Comparison of ENCODE assay signal across 9 cellular contexts in the genomic region with DNA sequence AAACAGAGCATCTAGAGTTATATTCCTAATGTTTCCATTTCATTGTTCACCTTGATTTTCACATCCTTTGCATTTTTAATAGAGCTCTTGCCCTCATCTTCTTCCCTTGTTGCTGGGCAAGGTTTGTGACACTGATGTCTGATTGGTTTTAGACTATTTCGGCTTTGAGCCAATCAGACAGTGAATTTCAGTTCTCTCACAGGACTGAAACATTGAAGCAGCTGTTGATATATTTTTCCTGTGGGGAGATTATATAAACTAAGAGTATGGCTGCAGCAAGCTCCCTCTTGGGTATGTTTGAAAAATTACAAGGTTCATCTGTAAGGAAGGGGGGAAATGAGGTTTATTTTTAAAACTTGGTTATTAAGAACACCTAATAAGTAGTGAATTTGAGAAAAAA. TPM values are rescaled to one million over a fixed set of nuclear protein-coding genes. Genes with fewer than 3 reads are reported as not detected.
DNase-seq lines count a peak whose midpoint lies in the region; ATAC-seq, FAIRE-seq and TF ChIP-seq lines count a peak whose summit lies in the region.
"Had no signal": no experiment of that assay in that cellular context is flagged by ENCODE, and none has a peak within 500 bp of the region (broad histone marks: within the 10 kb centered on the region; RNA-seq: fewer than 3 reads in every experiment).

No MANE protein-coding gene starts in this region.

- H3K79me2 ChIP-seq in endothelial cell of umbilical vein (ENCODE audit: control insufficient read depth, insufficient read depth, low read length): peaks cover 59% of the 10 kb centered on the region

- intact Hi-C loops in endothelial cell of umbilical vein (cut with micrococcal nuclease): loop anchor here (2.0 kb wide), 2 partner anchors 14 to 32 kb away; no protein-coding TSS in a partner anchor

- H3K4me2 ChIP-seq in endothelial cell of umbilical vein (ENCODE audit: insufficient read depth, low read length): peak overlapping the region; percentile 21

- peaks cover 2% of the 10 kb centered on the region for H3K9me1 ChIP-seq in endothelial cell of umbilical vein (replicated peaks; ENCODE audit: control insufficient read depth, extremely low read depth, insufficient read depth, low read length)

- H4K20me1 ChIP-seq in endothelial cell of umbilical vein (replicated peaks; ENCODE audit: control insufficient read depth, extremely low read depth, insufficient read depth, low read length): no peaks in the 10 kb centered on the region

- H2AFZ ChIP-seq in endothelial cell of umbilical vein (ENCODE audit: low read depth, low read length): no peak overlapping the region

- DNase-seq in CD1c-positive myeloid dendritic cell (ENCODE audit: extremely low spot score) (peak; percentile 63), HS-5 (ENCODE audit: low read depth) (peak; percentile 48), endothelial cell of umbilical vein (ENCODE audit: low read depth, low spot score) (peak; percentile 96), NK-92 (lab: John Stamatoyannopoulos, UW; ENCODE audit: unreplicated experiment) (no peak), OCI-M2 (lab: John Stamatoyannopoulos, UW; ENCODE audit: unreplicated experiment) (no peak)
- DNase-seq in naive thymus-derived CD8-positive, alpha-beta T cell: peak in 7 of 10 donors; percentile 41 to 81 (median 61)

- peaks cover 0 to 17% (median 2%) of the 10 kb centered on the region in 9 donors for H3K9me3 Mint-ChIP-seq in naive thymus-derived CD8-positive, alpha-beta T cell

- no peaks in the 10 kb centered on the region for H3K27me3 ChIP-seq in endothelial cell of umbilical vein (ENCODE audit: control insufficient read depth in 2 of 2, insufficient read depth in 2 of 2, low read length in 2 of 2)

- CTCF ChIA-PET in endothelial cell of umbilical vein (lab: Charles Lee): interaction anchor here (0.6 to 3.5 kb wide), 19 partner anchors 8 to 177 kb away, joined by 3 to 142 read pairs (median 7); a partner anchor contains a TSS

- H3K27ac Mint-ChIP-seq in naive thymus-derived CD8-positive, alpha-beta T cell: peak overlapping the region; percentile 12 to 92 (median 82)

- no peak overlapping the region for H3K4me3 ChIP-seq in endothelial cell of umbilical vein (replicated peaks in 1 of 3; ENCODE audit: insufficient read depth in 1 of 3, low read depth in 1 of 3, low read length in 3 of 3)
- H3K4me3 ChIP-seq: lung had no signal

- peaks cover 45% of the 10 kb centered on the region for H3K4me1 ChIP-seq in endothelial cell of umbilical vein (ENCODE audit: control insufficient read depth, extremely low read depth, insufficient read depth, low read length)

- H3K9ac ChIP-seq in endothelial cell of umbilical vein (replicated peaks; ENCODE audit: extremely low read depth, insufficient read depth, low read length): no peak overlapping the region

- BruUV-seq in endothelial cell of umbilical vein (replicated peaks; lab: Mats Ljungman, UMichigan): no TSS peak

- H3K27ac ChIP-seq in endothelial cell of umbilical vein (ENCODE audit: insufficient read depth, low read depth, low read length): peak overlapping the region; percentile 12

- dilution Hi-C loops in endothelial cell of umbilical vein (cut with MboI; ENCODE audit: extremely low pct_ligation_motif_present, low sequenced_read_pairs): no loop called here

- no peaks in the 10 kb centered on the region for H3K36me3 ChIP-seq in endothelial cell of umbilical vein (ENCODE audit: control insufficient read depth in 2 of 2, extremely low read depth in 1 of 2, insufficient read depth in 2 of 2, low read length in 2 of 2)

- H3K9me3 ChIP-seq in endothelial cell of umbilical vein (replicated peaks; ENCODE audit: control insufficient read depth, insufficient read depth, low read length): no peaks in the 10 kb centered on the region

- no peak for TF ChIP-seq POLR2A in endothelial cell of umbilical vein (IDR thresholded peaks at IDR 0.05; ENCODE audit: low read depth, low read length)

- FAIRE-seq in endothelial cell of umbilical vein (lab: Jason Lieb, UNC): no peak

- peak overlapping the region in 9 of 10 donors; percentile 35 to 73 (median 61) for H3K4me3 Mint-ChIP-seq in naive thymus-derived CD8-positive, alpha-beta T cell

- peaks cover 20 to 80% (median 59%) of the 10 kb centered on the region in 4 donors for H3K4me1 Mint-ChIP-seq in naive thymus-derived CD8-positive, alpha-beta T cell

- TF ChIP-seq CTCF in endothelial cell of umbilical vein (IDR thresholded peaks at IDR 0.05; ENCODE audit: extremely low read depth in 1 of 2, insufficient read depth in 1 of 2, low read depth in 1 of 2, low read length in 2 of 2): peak in 1 of 2 donors; percentile 8

- H3K27me3 Mint-ChIP-seq in naive thymus-derived CD8-positive, alpha-beta T cell: no peaks in the 10 kb centered on the region

- peaks cover 14 to 16% (median 16%) of the 10 kb centered on the region in 3 donors for H3K36me3 Mint-ChIP-seq in naive thymus-derived CD8-positive, alpha-beta T cell

- ATAC-seq in SK-N-SH treated with all-trans-retinoic acid at 6 μM for 48 hours (peak; percentile 82), GM19463 (IDR thresholded peaks at IDR 0.05; ENCODE audit: unreplicated experiment) (no peak)
- peak; percentile 54 to 76 for ATAC-seq in naive thymus-derived CD8-positive, alpha-beta T cell

- POLR2A ChIA-PET in endothelial cell of umbilical vein (lab: Charles Lee): interaction anchor here (1.0 to 1.7 kb wide), 4 partner anchors 31 to 160 kb away, joined by 3 to 8 read pairs (median 4); a partner anchor contains a TSS
- POLR2A ChIA-PET in naive thymus-derived CD8-positive, alpha-beta T cell (lab: Charles Lee): interaction anchor here (1.0 to 4.2 kb wide), 8 partner anchors 17 to 357 kb away, joined by 3 to 37 read pairs (median 9); a partner anchor contains a TSS

TF ChIP-seq in SK-N-SH treated with all-trans-retinoic acid at 6 μM for 48 hours, 23 proteins besides CTCF, POLR2A, EP300 and RAD21 (continues in another document):
- TF ChIP-seq, protein P1, sequence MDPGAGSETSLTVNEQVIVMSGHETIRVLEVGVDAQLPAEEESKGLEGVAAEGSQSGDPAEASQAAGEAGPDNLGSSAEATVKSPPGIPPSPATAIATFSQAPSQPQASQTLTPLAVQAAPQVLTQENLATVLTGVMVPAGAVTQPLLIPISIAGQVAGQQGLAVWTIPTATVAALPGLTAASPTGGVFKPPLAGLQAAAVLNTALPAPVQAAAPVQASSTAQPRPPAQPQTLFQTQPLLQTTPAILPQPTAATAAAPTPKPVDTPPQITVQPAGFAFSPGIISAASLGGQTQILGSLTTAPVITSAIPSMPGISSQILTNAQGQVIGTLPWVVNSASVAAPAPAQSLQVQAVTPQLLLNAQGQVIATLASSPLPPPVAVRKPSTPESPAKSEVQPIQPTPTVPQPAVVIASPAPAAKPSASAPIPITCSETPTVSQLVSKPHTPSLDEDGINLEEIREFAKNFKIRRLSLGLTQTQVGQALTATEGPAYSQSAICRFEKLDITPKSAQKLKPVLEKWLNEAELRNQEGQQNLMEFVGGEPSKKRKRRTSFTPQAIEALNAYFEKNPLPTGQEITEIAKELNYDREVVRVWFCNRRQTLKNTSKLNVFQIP (CRISPR knock-in tag; IDR thresholded peaks at IDR 0.05; ENCODE audit: borderline replicate concordance, low read depth): no peak
- TF ChIP-seq GLIS3 (CRISPR knock-in tag; IDR thresholded peaks at IDR 0.05): no peak
- no peak for TF ChIP-seq ZFP3 (CRISPR knock-in tag; IDR thresholded peaks at IDR 0.05)
- TF ChIP-seq CSDC2 (CRISPR knock-in tag; IDR thresholded peaks at IDR 0.05): no peak
- TF ChIP-seq ZNF8 (CRISPR knock-in tag; IDR thresholded peaks at IDR 0.05): no peak
- no peak for TF ChIP-seq BACH2 (CRISPR knock-in tag; IDR thresholded peaks at IDR 0.05; ENCODE audit: borderline replicate concordance)
- TF ChIP-seq TOX (CRISPR knock-in tag; IDR thresholded peaks at IDR 0.05; ENCODE audit: borderline replicate concordance): no peak
- TF ChIP-seq SNAI2 (CRISPR knock-in tag; IDR thresholded peaks at IDR 0.05): no peak
- TF ChIP-seq ARNTL (CRISPR knock-in tag; IDR thresholded peaks at IDR 0.05; ENCODE audit: borderline replicate concordance, low read depth): no peak

TF ChIP-seq in endothelial cell of umbilical vein, 7 proteins besides CTCF, POLR2A, EP300 and RAD21:
- TF ChIP-seq GATA2 (IDR thresholded peaks at IDR 0.05; ENCODE audit: insufficient read depth, insufficient read length, low read depth, low read length) (no peak), POLR2AphosphoS5 (IDR thresholded peaks at IDR 0.05; ENCODE audit: insufficient read depth, low read depth, low read length) (no peak), JUN (IDR thresholded peaks at IDR 0.05; ENCODE audit: borderline replicate concordance, insufficient read depth, insufficient read length, low read depth) (no peak), FOS (IDR thresholded peaks at IDR 0.05; ENCODE audit: borderline replicate concordance, insufficient read depth, low read length) (no peak), EZH2 (IDR thresholded peaks at IDR 0.05; ENCODE audit: borderline replicate concordance, low read depth, low read length, severe bottlenecking) (no peak), MYC (IDR thresholded peaks at IDR 0.05; ENCODE audit: low read depth, low read length) (no peak)
- TF ChIP-seq, protein P2, sequence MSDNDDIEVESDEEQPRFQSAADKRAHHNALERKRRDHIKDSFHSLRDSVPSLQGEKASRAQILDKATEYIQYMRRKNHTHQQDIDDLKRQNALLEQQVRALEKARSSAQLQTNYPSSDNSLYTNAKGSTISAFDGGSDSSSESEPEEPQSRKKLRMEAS (IDR thresholded peaks at IDR 0.05; ENCODE audit: insufficient read depth, insufficient read length): no peak

RNA-seq across cellular contexts. Expression of a gene that starts 51.2 kb away (rescaled TPM):
- total RNA-seq in endothelial cell of umbilical vein: 72.4 and 73.5 TPM in 2 replicates
- polyA plus RNA-seq in endothelial cell of umbilical vein: 12.4 and 14.5 TPM in 2 replicates
- 9.7 and 10.4 TPM in 2 replicates for polyA plus RNA-seq in endothelial cell of umbilical vein (2011; cell fraction: cytosol; rRNA removed)
- polyA plus RNA-seq in endothelial cell of umbilical vein (2011; cell fraction: nucleus; rRNA removed): 31.8 and 35.1 TPM in 2 replicates
- polyA plus RNA-seq in endothelial cell of umbilical vein (2012): 31.4 and 38.6 TPM in 2 replicates
- polyA minus RNA-seq in endothelial cell of umbilical vein: 77.2 and 80.3 TPM in 2 replicates
- 17.3 TPM for polyA minus RNA-seq in endothelial cell of umbilical vein (2011; cell fraction: cytosol; rRNA and poly(A)+ RNA removed)
- polyA minus RNA-seq in endothelial cell of umbilical vein (2011; cell fraction: nucleus; rRNA and poly(A)+ RNA removed): 100 and 127 TPM in 2 replicates
- 100 to 1,000 TPM; 164 to 174 TPM for total RNA-seq in naive thymus-derived CD8-positive, alpha-beta T cell
- polyA plus RNA-seq in naive thymus-derived CD8-positive, alpha-beta T cell: 10 to 100 TPM; 70.6 to 84.9 (median 83.1) TPM

Comparison
In these comparisons a context has a peak if more than half of its experiments do, and no peak if none do; other contexts are left out.
1. DNase-seq: peak in CD1c-positive myeloid dendritic cell (single experiment), HS-5 (single experiment), endothelial cell of umbilical vein (single experiment) and naive thymus-derived CD8-positive, alpha-beta T cell (7 of 10); none in NK-92 (single experiment) and OCI-M2 (single experiment).